14 cellular contexts compared by ENCODE assay signal in genomic region chr16:50276128-50276444, GRCh38. TPM values are rescaled to one million over a fixed set of nuclear protein-coding genes. Genes with fewer than 3 reads are reported as not detected.
DNase-seq lines count a peak whose midpoint lies in the region; TF ChIP-seq lines count a peak whose summit lies in the region.
"Had no signal": no experiment of that assay in that cellular context is flagged by ENCODE, and none has a peak within 500 bp of the region (broad histone marks: within the 10 kb centered on the region; RNA-seq: fewer than 3 reads in every experiment).

No MANE protein-coding gene starts in this region.

- H3K4me1 ChIP-seq in MM.1S (ENCODE audit: low read length) (peaks cover 43% of the 10 kb centered on the region), uterus (no peaks in the 10 kb centered on the region)

- peak overlapping the region; percentile 97 for H3K4me3 ChIP-seq in MM.1S (ENCODE audit: low read length)
- H3K4me3 ChIP-seq in skin epidermis: no peak overlapping the region
- no peak overlapping the region for H3K4me3 ChIP-seq in uterus

- H3F3A ChIP-seq in MM.1S (ENCODE audit: insufficient read depth, low read length): peaks cover 21% of the 10 kb centered on the region

- no peak overlapping the region for H2AFZ ChIP-seq in MM.1S (ENCODE audit: low read length)

- no peaks in the 10 kb centered on the region for H3K9me3 ChIP-seq in MM.1S (replicated peaks; ENCODE audit: insufficient read depth, low read length)
- H3K9me3 ChIP-seq in uterus: no peaks in the 10 kb centered on the region
- H3K9me3 ChIP-seq: esophagus squamous epithelium had no signal

- H3K27ac Mint-ChIP-seq in activated naive CD4-positive, alpha-beta T cell treated with anti-CD3 and anti-CD28 coated beads for 36 hours: peak overlapping the region; percentile 99
- no peak overlapping the region for H3K27ac Mint-ChIP-seq in chondrocyte (ENCODE audit: unreplicated experiment)

- no peaks in the 10 kb centered on the region for H3K27me3 Mint-ChIP-seq in activated naive CD4-positive, alpha-beta T cell treated with anti-CD3 and anti-CD28 coated beads for 36 hours (ENCODE audit: low read depth)
- no peaks in the 10 kb centered on the region for H3K27me3 Mint-ChIP-seq in chondrocyte (ENCODE audit: low read depth)

- TF ChIP-seq POLR2A in uterus (IDR thresholded peaks at IDR 0.05): no peak

- H3K4me1 Mint-ChIP-seq in activated naive CD4-positive, alpha-beta T cell treated with anti-CD3 and anti-CD28 coated beads for 36 hours (ENCODE audit: low read depth): peaks cover 93% of the 10 kb centered on the region
- no peaks in the 10 kb centered on the region for H3K4me1 Mint-ChIP-seq in chondrocyte (ENCODE audit: low read depth)

- H3K4me3 Mint-ChIP-seq in activated naive CD4-positive, alpha-beta T cell treated with anti-CD3 and anti-CD28 coated beads for 36 hours: no peak overlapping the region
- H3K4me3 Mint-ChIP-seq in chondrocyte (ENCODE audit: unreplicated experiment): no peak overlapping the region

- peak overlapping the region; percentile 97; the same call in 1 of the 2 replicates for H3K9ac ChIP-seq in MM.1S (ENCODE audit: low read length)
- H3K9ac ChIP-seq: KMS-11 had no signal

- H3K27ac ChIP-seq in MM.1S (ENCODE audit: low read length) (peak overlapping the region; percentile 87; the same call in 1 of the 2 replicates), skin epidermis (peak overlapping the region in 14 of 21 experiments; percentile 16 to 99 (median 88)), uterus (no peak overlapping the region)
- H3K27ac ChIP-seq: KMS-11, WERI-Rb-1 had no signal

- H3K36me3 ChIP-seq in MM.1S (replicated peaks; ENCODE audit: insufficient read depth, low read length) (no peaks in the 10 kb centered on the region), uterus (no peaks in the 10 kb centered on the region)
- H3K36me3 ChIP-seq: WERI-Rb-1 had no signal

- intact Hi-C loops in activated naive CD4-positive, alpha-beta T cell treated with anti-CD3 and anti-CD28 coated beads for 36 hours (cut with micrococcal nuclease): loop anchor here (2.0 to 5.0 kb wide), 5 partner anchors 31 to 271 kb away; partner anchors contain the start of genes CNEP1R1 and NKD1
- intact Hi-C loops in uterus (cut with DNase I; ENCODE audit: low total_unique reads): no loop called here

- peaks cover 17% of the 10 kb centered on the region for H3K36me3 Mint-ChIP-seq in activated naive CD4-positive, alpha-beta T cell treated with anti-CD3 and anti-CD28 coated beads for 36 hours (ENCODE audit: low read depth)
- H3K36me3 Mint-ChIP-seq in chondrocyte (ENCODE audit: low read depth): peaks cover 5% of the 10 kb centered on the region

- H4K20me1 ChIP-seq in MM.1S (ENCODE audit: insufficient read depth, low read length): no peaks in the 10 kb centered on the region

- peak overlapping the region; percentile 100 for H3K4me2 ChIP-seq in MM.1S (ENCODE audit: low read depth, low read length)
- H3K4me2 ChIP-seq: KMS-11 had no signal

- CTCF ChIA-PET in activated naive CD4-positive, alpha-beta T cell treated with anti-CD3 and anti-CD28 coated beads for 36 hours (lab: Charles Lee): interaction anchor here (0.6 to 3.7 kb wide), 4 partner anchors 11 to 530 kb away, joined by 3 to 30 read pairs (median 4); partner anchors contain the start of gene ADCY7

- H3K27me3 ChIP-seq in MM.1S (replicated peaks; ENCODE audit: insufficient read depth, low read length) (no peaks in the 10 kb centered on the region), uterus (no peaks in the 10 kb centered on the region)
- H3K27me3 ChIP-seq: esophagus squamous epithelium had no signal

- H3K79me2 ChIP-seq in MM.1S (ENCODE audit: low read length): peaks cover 73% of the 10 kb centered on the region

- TF ChIP-seq CTCF in MM.1S (IDR thresholded peaks at IDR 0.05; ENCODE audit: low read length): no peak
- no peak for TF ChIP-seq CTCF in chondrocyte (IDR thresholded peaks at IDR 0.05)
- no peak for TF ChIP-seq CTCF in uterus (IDR thresholded peaks at IDR 0.05)

- H3K9me2 ChIP-seq in MM.1S (replicated peaks; ENCODE audit: insufficient read depth, low read length): no peaks in the 10 kb centered on the region

- H3K9me3 Mint-ChIP-seq in activated naive CD4-positive, alpha-beta T cell treated with anti-CD3 and anti-CD28 coated beads for 36 hours: peaks cover 7% of the 10 kb centered on the region
- peaks cover 12% of the 10 kb centered on the region for H3K9me3 Mint-ChIP-seq in chondrocyte (ENCODE audit: low read depth)

- no peak for DNase-seq in activated naive CD4-positive, alpha-beta T cell treated with anti-CD3 and anti-CD28 coated beads for 36 hours
- no peak for DNase-seq in activated naive CD4-positive, alpha-beta T cell treated with anti-CD3 and anti-CD28 coated beads, Interleukin-2, amount 50 U/mL, for 16 hours
- DNase-seq in MM.1S (no peak), chondrocyte (ENCODE audit: low spot score) (peak; percentile 86), RKO (ENCODE audit: low spot score) (no peak), uterus (no peak)
- DNase-seq in central memory CD4-positive, alpha-beta T cell: no peak
- DNase-seq: esophagus squamous epithelium; NCI-H1436; NCI-H345; stimulated activated CD4-positive, alpha-beta T cell treated with anti-CD3 and anti-CD28 coated beads, Interleukin-2, amount 100 ng/mL, for 24 hours; WERI-Rb-1 had no signal

RNA-seq across cellular contexts. Expression of gene ADCY7, which starts 9.7 kb away (rescaled TPM):
- total RNA-seq in activated naive CD4-positive, alpha-beta T cell treated with anti-CD3 and anti-CD28 coated beads for 36 hours: 10 to 100 TPM; 73.4 to 89.6 TPM
- 8.8 to 11.8 TPM (median 9.1 TPM) in 3 replicates for total RNA-seq in chondrocyte
- total RNA-seq in uterus: 10 to 100 TPM in 1 of 4 donors, 1 to 10 TPM in 3; 3.3 to 25.9 (median 6.6) TPM

Comparison
In these comparisons a context has a peak if more than half of its experiments do, and no peak if none do; other contexts are left out.
1. H3K27ac ChIP-seq: peak in MM.1S (single experiment) and skin epidermis (14 of 21); none in uterus (0 of 2).